8 cellular contexts compared by ENCODE assay signal in the genomic region with DNA sequence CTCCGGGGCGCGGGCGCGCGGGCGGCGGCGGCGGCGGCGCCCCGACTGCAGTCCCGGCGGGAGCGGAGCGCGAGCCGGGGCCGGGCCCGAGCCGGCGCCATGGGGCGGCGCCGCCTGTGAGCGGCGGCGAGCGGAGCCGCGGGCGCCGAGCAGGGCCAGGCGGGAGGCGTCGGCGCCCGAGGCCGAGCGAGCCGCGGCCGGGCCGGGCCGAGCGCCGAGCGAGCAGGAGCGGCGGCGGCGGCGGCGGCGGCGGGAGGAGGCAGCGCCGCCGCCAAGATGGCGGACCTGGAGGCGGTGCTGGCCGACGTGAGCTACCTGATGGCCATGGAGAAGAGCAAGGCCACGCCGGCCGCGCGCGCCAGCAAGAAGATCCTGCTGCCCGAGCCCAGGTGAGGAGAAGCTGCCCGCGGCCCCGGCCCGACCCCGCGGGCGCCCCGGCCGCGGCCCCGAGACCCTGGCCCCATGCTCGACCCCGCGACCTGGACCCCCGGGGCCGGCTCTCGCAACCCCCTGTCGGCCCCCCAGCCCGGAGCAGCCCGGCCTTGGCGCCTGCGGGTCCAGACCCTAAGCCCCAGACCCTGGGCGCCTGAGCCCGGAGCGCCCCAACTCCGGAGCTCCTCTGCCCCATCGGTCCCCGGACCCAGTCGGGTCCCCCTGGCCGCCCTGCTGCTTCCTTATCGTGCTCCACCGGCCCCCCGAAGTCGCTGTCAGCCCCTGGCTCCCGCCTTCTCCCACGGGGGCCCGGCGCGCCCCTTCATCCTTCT. TPM values are rescaled to one million over a fixed set of nuclear protein-coding genes. Genes with fewer than 3 reads are reported as not detected.
A peak's percentile ranks its signal among the peaks of the same experiment; 100 is the strongest.
DNase-seq lines count a peak whose midpoint lies in the region; ATAC-seq and TF ChIP-seq lines count a peak whose summit lies in the region.

TSS of gene GRK2 (plus strand) at position 50 of the 764 bp plus-strand sequence. CDS start at position 277, 227 bp downstream.

- peaks cover 67% of the 10 kb centered on the region for H3K4me1 ChIP-seq in CD4-positive, alpha-beta memory T cell (ENCODE audit: insufficient read depth, low read length)

- CTCF ChIA-PET in CD4-positive, alpha-beta memory T cell (lab: Charles Lee; ENCODE audit: partially characterized antibody): interaction anchor here (1.0 to 7.1 kb wide), 6 partner anchors 11 to 125 kb away, joined by 5 to 54 read pairs (median 10); partner anchors contain the start of gene RAD9A

- H3K36me3 Mint-ChIP-seq in CD4-positive, alpha-beta memory T cell: peaks cover 29 to 43% of the 10 kb centered on the region in 2 donors

- peak within 1 kb of the TSS; percentile 91 to 98 (median 96) for H3K27ac Mint-ChIP-seq in CD4-positive, alpha-beta memory T cell

- intact Hi-C loops in CD4-positive, alpha-beta memory T cell (cut with micrococcal nuclease): loop anchor here (1.0 to 5.0 kb wide), 4 partner anchors 22 to 106 kb away; partner anchors contain the start of genes CLCF1 and POLD4

- H3K36me3 ChIP-seq in CD4-positive, alpha-beta memory T cell (ENCODE audit: insufficient read depth, low read length): peaks cover 12% of the 10 kb centered on the region

- H3K9me3 Mint-ChIP-seq in CD4-positive, alpha-beta memory T cell: no peaks in the 10 kb centered on the region

- DNase-seq in CD4-positive, alpha-beta memory T cell: peak in 4 of 5 donors; percentile 29 to 57 (median 45)
- DNase-seq in NCI-H1930 (lab: John Stamatoyannopoulos, UW) (peak; percentile 23 to 53), glomerular visceral epithelial cell (ENCODE audit: extremely low spot score) (peak; percentile 63), omental fat pad (ENCODE audit: low spot score) (no peak), HK-2 (ENCODE audit: unreplicated experiment) (no peak)
- DNase-seq in activated effector memory CD4-positive, alpha-beta T cell treated with anti-CD3 and anti-CD28 coated beads, Interleukin-2, amount 50 U/mL, for 16 hours: peak; percentile 83

- peak within 1 kb of the TSS; percentile 92 to 98 (median 97) for H3K4me3 Mint-ChIP-seq in CD4-positive, alpha-beta memory T cell

- H3K27me3 Mint-ChIP-seq in CD4-positive, alpha-beta memory T cell: peaks cover 0 to 5% of the 10 kb centered on the region in 2 donors

- no peaks in the 10 kb centered on the region for H3K9me3 ChIP-seq in CD4-positive, alpha-beta memory T cell (ENCODE audit: control insufficient read depth in 1 of 2, low read length in 2 of 2)

- peak within 1 kb of the TSS; percentile 88 to 92 for H3K4me3 ChIP-seq in CD4-positive, alpha-beta memory T cell (ENCODE audit: low read length in 2 of 2)

- no peak for TF ChIP-seq CTCF in omental fat pad (IDR thresholded peaks at IDR 0.05)

- peaks cover 38 to 84% (median 56%) of the 10 kb centered on the region in 4 donors for H3K4me1 Mint-ChIP-seq in CD4-positive, alpha-beta memory T cell

- no peaks in the 10 kb centered on the region for H3K27me3 ChIP-seq in CD4-positive, alpha-beta memory T cell (ENCODE audit: insufficient read depth, low read length)

- POLR2A ChIA-PET in CD4-positive, alpha-beta memory T cell (lab: Charles Lee; ENCODE audit: partially characterized antibody): interaction anchor here (1.1 to 17.3 kb wide), 10 partner anchors 13 to 138 kb away, joined by 3 to 1163 read pairs (median 14); partner anchors contain the start of genes ANKRD13D, POLD4 and SSH3

- H3K27ac ChIP-seq in CD4-positive, alpha-beta memory T cell (ENCODE audit: low read depth, low read length): peak within 1 kb of the TSS; percentile 80

- ATAC-seq in GM21381 (IDR thresholded peaks at IDR 0.05; ENCODE audit: unreplicated experiment) (peak; percentile 0), omental fat pad (ENCODE audit: low FRiP score) (peak; percentile 9), HG02938 (IDR thresholded peaks at IDR 0.05; ENCODE audit: unreplicated experiment) (no peak)

RNA-seq across cellular contexts. Expression of gene GRK2, which starts in this region (rescaled TPM):
- 100 to 1,000 TPM; 299 to 310 TPM for total RNA-seq in CD4-positive, alpha-beta memory T cell
- 10 to 100 TPM; 12.8 to 63.7 TPM for polyA plus RNA-seq in CD4-positive, alpha-beta memory T cell
- 100 to 1,000 TPM in 1 of 4 donors, 10 to 100 TPM in 3; 42.6 to 106 (median 50.7) TPM for total RNA-seq in omental fat pad

Comparison
In these comparisons a context has a peak if more than half of its experiments do, and no peak if none do; other contexts are left out.
1. DNase-seq: peak in CD4-positive, alpha-beta memory T cell (4 of 5), NCI-H1930 (2 of 2), activated effector memory CD4-positive, alpha-beta T cell treated with anti-CD3 and anti-CD28 coated beads, Interleukin-2, amount 50 U/mL, for 16 hours (single experiment) and glomerular visceral epithelial cell (single experiment); none in omental fat pad (single experiment) and HK-2 (single experiment).